Comparison of ENCODE assay signal across 12 cellular contexts in the genomic region with DNA sequence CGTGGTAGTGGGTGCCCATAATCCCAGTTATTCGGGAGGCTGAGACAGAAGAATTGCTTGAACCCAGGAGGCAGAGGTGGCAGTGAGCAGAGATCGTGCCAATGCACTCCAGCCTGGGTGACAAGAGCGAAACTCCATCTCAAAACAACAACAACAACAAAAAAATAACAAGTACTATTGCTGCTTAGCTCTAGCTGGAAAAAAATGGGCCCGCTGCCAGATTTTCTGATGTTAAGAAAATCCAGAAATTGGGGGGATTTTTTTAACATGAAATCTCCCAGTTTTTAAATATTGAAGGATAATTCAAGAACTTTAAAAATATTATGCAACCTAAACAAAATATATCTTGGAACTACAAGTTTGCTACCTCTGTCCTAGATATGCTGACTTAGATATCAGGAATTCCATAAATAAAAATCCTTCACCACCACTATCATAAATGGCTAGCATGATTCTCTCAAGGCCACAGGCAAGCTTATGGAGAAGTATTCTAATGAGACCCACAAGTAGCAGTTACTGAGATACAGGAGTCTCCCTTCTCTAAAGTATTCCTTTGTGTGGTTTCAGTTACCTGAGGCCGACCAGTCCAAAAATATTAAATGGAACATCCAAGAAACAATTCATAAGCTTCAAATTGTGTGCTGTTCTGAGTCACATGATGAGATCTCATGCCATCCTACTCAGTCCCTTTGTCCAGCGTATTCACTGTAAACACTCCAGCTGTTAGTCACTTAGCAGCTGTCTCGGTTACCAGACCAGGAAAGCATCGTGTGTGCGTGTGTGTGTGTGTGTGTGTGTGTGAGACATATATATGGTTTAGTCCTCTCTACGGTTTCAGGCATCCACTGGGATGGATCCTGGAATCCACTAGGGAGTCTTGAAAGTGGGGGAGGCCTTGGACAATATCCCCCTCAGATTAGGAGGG.
DNase-seq lines count a peak whose midpoint lies in the region; ATAC-seq, FAIRE-seq and TF ChIP-seq lines count a peak whose summit lies in the region.
"Had no signal": no experiment of that assay in that cellular context is flagged by ENCODE, and none has a peak within 500 bp of the region (broad histone marks: within the 10 kb centered on the region; RNA-seq: fewer than 3 reads in every experiment).

No MANE protein-coding gene starts in this region.

- H3K79me2 ChIP-seq in endothelial cell of umbilical vein (ENCODE audit: control insufficient read depth, insufficient read depth, low read length) = no peaks in the 10 kb centered on the region
- no peaks in the 10 kb centered on the region for H3K79me2 ChIP-seq in osteoblast (ENCODE audit: insufficient read depth, low read length)

- H3K4me2 ChIP-seq in endothelial cell of umbilical vein (ENCODE audit: insufficient read depth, low read length) = peak overlapping the region; percentile 2
- H3K4me2 ChIP-seq in osteoblast (ENCODE audit: insufficient read depth, low read length) = peak overlapping the region; percentile 8

- H4K20me1 ChIP-seq in endothelial cell of umbilical vein (replicated peaks; ENCODE audit: control insufficient read depth, extremely low read depth, insufficient read depth, low read length) = no peaks in the 10 kb centered on the region
- H4K20me1 ChIP-seq in osteoblast (ENCODE audit: insufficient read depth, low read length) = no peaks in the 10 kb centered on the region

- H3K27ac Mint-ChIP-seq in stimulated activated naive CD8-positive, alpha-beta T cell treated with anti-CD3 and anti-CD28 coated beads, Interleukin-15, amount 100 ng/mL, for 72 hours = no peak overlapping the region

- H3K9me3 ChIP-seq in endothelial cell of umbilical vein (replicated peaks; ENCODE audit: control insufficient read depth, insufficient read depth, low read length) (no peaks in the 10 kb centered on the region), osteoblast (ENCODE audit: low read depth, low read length) (no peaks in the 10 kb centered on the region), heart right ventricle (no peaks in the 10 kb centered on the region)
- H3K9me3 ChIP-seq: upper lobe of left lung had no signal

- H3K9me3 Mint-ChIP-seq in stimulated activated naive CD8-positive, alpha-beta T cell treated with anti-CD3 and anti-CD28 coated beads, Interleukin-15, amount 100 ng/mL, for 72 hours = no peaks in the 10 kb centered on the region

- intact Hi-C loops in endothelial cell of umbilical vein (cut with micrococcal nuclease) = no loop called here
- intact Hi-C loops in heart right ventricle (cut with DNase I) = no loop called here

- TF ChIP-seq CTCF in endothelial cell of umbilical vein (IDR thresholded peaks at IDR 0.05; ENCODE audit: extremely low read depth in 1 of 2, insufficient read depth in 1 of 2, low read depth in 1 of 2, low read length in 2 of 2) (no peak), osteoblast (IDR thresholded peaks at IDR 0.05; ENCODE audit: extremely low read depth, low read depth, low read length) (no peak), heart right ventricle (IDR thresholded peaks at IDR 0.05) (no peak)

- FAIRE-seq in endothelial cell of umbilical vein (lab: Jason Lieb, UNC) = no peak

- H2AFZ ChIP-seq in endothelial cell of umbilical vein (ENCODE audit: low read depth, low read length) (peak overlapping the region; percentile 98), osteoblast (ENCODE audit: low read length) (peak overlapping the region; percentile 35)

- H3K4me1 ChIP-seq in endothelial cell of umbilical vein (ENCODE audit: control insufficient read depth, extremely low read depth, insufficient read depth, low read length) (peaks cover 8% of the 10 kb centered on the region), osteoblast (ENCODE audit: insufficient read depth, low read length) (peaks cover 8% of the 10 kb centered on the region), heart right ventricle (no peaks in the 10 kb centered on the region)

- H3K27me3 ChIP-seq in endothelial cell of umbilical vein (ENCODE audit: control insufficient read depth in 2 of 2, insufficient read depth in 2 of 2, low read length in 2 of 2) (peaks cover 0 to 2% of the 10 kb centered on the region in 2 experiments), osteoblast (ENCODE audit: insufficient read depth, low read length) (no peaks in the 10 kb centered on the region), heart right ventricle (no peaks in the 10 kb centered on the region)
- H3K27me3 ChIP-seq: upper lobe of left lung had no signal

- H3K4me3 Mint-ChIP-seq in stimulated activated naive CD8-positive, alpha-beta T cell treated with anti-CD3 and anti-CD28 coated beads, Interleukin-15, amount 100 ng/mL, for 72 hours = no peak overlapping the region

- POLR2A ChIA-PET in endothelial cell of umbilical vein (lab: Charles Lee) = no interaction called here

- DNase-seq in HCEC 1CT (peak; percentile 82), NCI-H345 treated with DMSO at 0.1 percent for 48 hours (lab: John Stamatoyannopoulos, UW; ENCODE audit: unreplicated experiment) (peak; percentile 64), endothelial cell of umbilical vein (ENCODE audit: low read depth, low spot score) (peak; percentile 42), osteoblast (ENCODE audit: insufficient read length, low spot score, missing footprints) (no peak), 8988T (no peak), heart right ventricle (no peak)
- no peak for DNase-seq in stimulated activated naive CD8-positive, alpha-beta T cell treated with anti-CD3 and anti-CD28 coated beads, Interleukin-15, amount 100 ng/mL, for 72 hours
- DNase-seq: effector CD4-positive, alpha-beta T cell; stimulated activated CD4-positive, alpha-beta T cell treated with anti-CD3 and anti-CD28 coated beads, Interleukin-2, amount 100 ng/mL, for 24 hours; SW 1271; upper lobe of left lung had no signal

- dilution Hi-C loops in endothelial cell of umbilical vein (cut with MboI; ENCODE audit: extremely low pct_ligation_motif_present, low sequenced_read_pairs) = no loop called here

- H3K27ac ChIP-seq in endothelial cell of umbilical vein (ENCODE audit: insufficient read depth, low read depth, low read length) (peak overlapping the region; percentile 38), osteoblast (ENCODE audit: low read depth, low read length) (no peak overlapping the region), heart right ventricle (no peak overlapping the region)
- H3K27ac ChIP-seq: upper lobe of left lung had no signal

- H3K4me3 ChIP-seq in endothelial cell of umbilical vein (replicated peaks in 1 of 3; ENCODE audit: insufficient read depth in 1 of 3, low read depth in 1 of 3, low read length in 3 of 3) (no peak overlapping the region), osteoblast (ENCODE audit: insufficient read depth, low read length) (no peak overlapping the region), heart right ventricle (no peak overlapping the region)
- H3K4me3 ChIP-seq: upper lobe of left lung had no signal

- H3K27me3 Mint-ChIP-seq in stimulated activated naive CD8-positive, alpha-beta T cell treated with anti-CD3 and anti-CD28 coated beads, Interleukin-15, amount 100 ng/mL, for 72 hours = no peaks in the 10 kb centered on the region

- no peak overlapping the region for H3K9ac ChIP-seq in endothelial cell of umbilical vein (replicated peaks; ENCODE audit: extremely low read depth, insufficient read depth, low read length)

- CTCF ChIA-PET in endothelial cell of umbilical vein (lab: Charles Lee) = interaction anchor here (1.0 to 1.6 kb wide), 3 partner anchors 12 to 47 kb away, joined by 3 to 4 read pairs (median 4); no protein-coding TSS in a partner anchor

- H3K36me3 ChIP-seq in endothelial cell of umbilical vein (ENCODE audit: control insufficient read depth in 2 of 2, extremely low read depth in 1 of 2, insufficient read depth in 2 of 2, low read length in 2 of 2) (no peaks in the 10 kb centered on the region), osteoblast (ENCODE audit: insufficient read depth, low read length) (no peaks in the 10 kb centered on the region), heart right ventricle (no peaks in the 10 kb centered on the region)
- H3K36me3 ChIP-seq: upper lobe of left lung had no signal

- H3K9me1 ChIP-seq in endothelial cell of umbilical vein (replicated peaks; ENCODE audit: control insufficient read depth, extremely low read depth, insufficient read depth, low read length) = no peaks in the 10 kb centered on the region

- BruUV-seq in endothelial cell of umbilical vein (replicated peaks; lab: Mats Ljungman, UMichigan) = no TSS peak

- no peak for ATAC-seq in GM18861 (IDR thresholded peaks at IDR 0.05; ENCODE audit: unreplicated experiment)
- no peak for ATAC-seq in stimulated activated naive CD8-positive, alpha-beta T cell treated with anti-CD3 and anti-CD28 coated beads, Interleukin-15, amount 100 ng/mL, for 72 hours
- no peak for ATAC-seq in heart right ventricle

- 76 to 77% methylated on average over 11 of the region's 11 CpGs for WGBS in heart right ventricle, 2 donors

- no peak for TF ChIP-seq POLR2A in endothelial cell of umbilical vein (IDR thresholded peaks at IDR 0.05; ENCODE audit: low read depth, low read length)

- no peaks in the 10 kb centered on the region for H3K4me1 Mint-ChIP-seq in stimulated activated naive CD8-positive, alpha-beta T cell treated with anti-CD3 and anti-CD28 coated beads, Interleukin-15, amount 100 ng/mL, for 72 hours

TF ChIP-seq in endothelial cell of umbilical vein, 7 proteins besides CTCF, POLR2A, EP300 and RAD21:
- TF ChIP-seq JUN (IDR thresholded peaks at IDR 0.05; ENCODE audit: borderline replicate concordance, insufficient read depth, insufficient read length, low read depth) = no peak
- no peak for TF ChIP-seq MYC (IDR thresholded peaks at IDR 0.05; ENCODE audit: low read depth, low read length)
- TF ChIP-seq, protein P1, sequence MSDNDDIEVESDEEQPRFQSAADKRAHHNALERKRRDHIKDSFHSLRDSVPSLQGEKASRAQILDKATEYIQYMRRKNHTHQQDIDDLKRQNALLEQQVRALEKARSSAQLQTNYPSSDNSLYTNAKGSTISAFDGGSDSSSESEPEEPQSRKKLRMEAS (IDR thresholded peaks at IDR 0.05; ENCODE audit: insufficient read depth, insufficient read length) = no peak
- TF ChIP-seq POLR2AphosphoS5 (IDR thresholded peaks at IDR 0.05; ENCODE audit: insufficient read depth, low read depth, low read length) = no peak
- TF ChIP-seq EZH2 (IDR thresholded peaks at IDR 0.05; ENCODE audit: borderline replicate concordance, low read depth, low read length, severe bottlenecking) = no peak
- no peak for TF ChIP-seq GATA2 (IDR thresholded peaks at IDR 0.05; ENCODE audit: insufficient read depth, insufficient read length, low read depth, low read length)
- TF ChIP-seq FOS (IDR thresholded peaks at IDR 0.05; ENCODE audit: borderline replicate concordance, insufficient read depth, low read length) = no peak

Comparison
In these comparisons a context has a peak if more than half of its experiments do, and no peak if none do; other contexts are left out.
1. DNase-seq: peak in HCEC 1CT (single experiment), NCI-H345 treated with DMSO at 0.1 percent for 48 hours (single experiment) and endothelial cell of umbilical vein (single experiment); none in osteoblast (single experiment), 8988T (single experiment), stimulated activated naive CD8-positive, alpha-beta T cell treated with anti-CD3 and anti-CD28 coated beads, Interleukin-15, amount 100 ng/mL, for 72 hours (0 of 2) and heart right ventricle (0 of 2).